11 cellular contexts compared by ENCODE assay signal in the genomic region with DNA sequence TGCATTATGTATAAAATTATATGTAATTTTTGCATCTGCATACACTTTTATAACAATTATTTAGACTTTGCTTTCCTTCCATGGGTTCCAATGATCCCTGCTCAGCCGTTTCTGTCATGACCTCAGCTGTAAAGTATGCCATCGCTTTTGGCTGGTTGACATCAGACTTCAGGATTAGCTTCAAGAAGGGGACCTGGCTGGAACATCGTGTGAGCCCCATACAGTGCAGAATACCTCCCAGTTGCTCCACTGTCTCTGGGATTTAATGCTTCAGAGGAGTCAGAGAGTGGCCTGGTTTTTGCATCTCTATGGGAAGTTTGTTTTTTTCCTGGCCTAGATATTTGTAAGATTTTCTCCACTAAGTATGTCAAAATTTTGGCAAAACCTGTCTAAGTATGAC.
DNase-seq lines count a peak whose midpoint lies in the region; ATAC-seq and TF ChIP-seq lines count a peak whose summit lies in the region.
"Had no signal": no experiment of that assay in that cellular context is flagged by ENCODE, and none has a peak within 500 bp of the region (broad histone marks: within the 10 kb centered on the region; RNA-seq: fewer than 3 reads in every experiment).

No MANE protein-coding gene starts in this region.

- POLR2A ChIA-PET in OCI-LY7 (lab: Charles Lee): interaction anchor here (0.8 kb wide), 1 partner anchor 1423 kb away, joined by 4 read pairs; no protein-coding TSS in a partner anchor

- intact Hi-C loops in left cardiac atrium (cut with DNase I): no loop called here
- intact Hi-C loops in OCI-LY7 (cut with micrococcal nuclease; ENCODE audit: unreplicated experiment): no loop called here

- TF ChIP-seq CTCF in OCI-LY7 (conservative IDR thresholded peaks at IDR 0.05; ENCODE audit: low read length): no peak

- no peak overlapping the region for H3K9ac ChIP-seq in Karpas-422 (ENCODE audit: low read length)

- no TSS peak for BruUV-seq in OCI-LY7 (replicated peaks; lab: Mats Ljungman, UMichigan)

- H3K9me2 ChIP-seq in OCI-LY7 (ENCODE audit: insufficient read depth, low read length) (no peaks in the 10 kb centered on the region), Karpas-422 (replicated peaks; ENCODE audit: insufficient read depth, low read length) (no peaks in the 10 kb centered on the region)

- H3K9me3 ChIP-seq in OCI-LY7 (ENCODE audit: low read length) (no peaks in the 10 kb centered on the region), Karpas-422 (ENCODE audit: low read length) (no peaks in the 10 kb centered on the region)

- H4K20me1 ChIP-seq in OCI-LY7 (ENCODE audit: insufficient read depth, low read length): no peaks in the 10 kb centered on the region
- H4K20me1 ChIP-seq in Karpas-422 (ENCODE audit: insufficient read depth, low read depth, low read length): no peaks in the 10 kb centered on the region

- CTCF ChIA-PET in OCI-LY7 (lab: Charles Lee; ENCODE audit: unreplicated experiment): no interaction called here

- H3K4me2 ChIP-seq in OCI-LY7 (ENCODE audit: low read length) (no peak overlapping the region), Karpas-422 (ENCODE audit: low read depth, low read length, poor library complexity, severe bottlenecking) (no peak overlapping the region)

- H3K27ac ChIP-seq in OCI-LY7 (ENCODE audit: low read depth, low read length, poor library complexity, severe bottlenecking) (no peak overlapping the region), Karpas-422 (ENCODE audit: low read length) (no peak overlapping the region)

- H3K27me3 ChIP-seq in Karpas-422 (ENCODE audit: low read length): no peaks in the 10 kb centered on the region

- H3K4me1 ChIP-seq in OCI-LY7 (ENCODE audit: insufficient read depth, low read length, poor library complexity, severe bottlenecking): no peaks in the 10 kb centered on the region
- H3K4me1 ChIP-seq in Karpas-422 (ENCODE audit: low read length): no peaks in the 10 kb centered on the region

- no peaks in the 10 kb centered on the region for H3K36me3 ChIP-seq in OCI-LY7 (ENCODE audit: insufficient read depth, low read length)
- no peaks in the 10 kb centered on the region for H3K36me3 ChIP-seq in Karpas-422 (ENCODE audit: insufficient read depth, low read length)

- no peak overlapping the region for H3K4me3 ChIP-seq in skeletal muscle cell (ENCODE audit: low read depth, low read length)
- H3K4me3 ChIP-seq in OCI-LY7 (ENCODE audit: low read depth, low read length, poor library complexity, severe bottlenecking): no peak overlapping the region
- no peak overlapping the region for H3K4me3 ChIP-seq in Karpas-422 (ENCODE audit: low read length)

- DNase-seq in H4 (ENCODE audit: low spot score): peak; percentile 19
- DNase-seq in astrocyte of the hippocampus (ENCODE audit: low read depth, low spot score): peak; percentile 88
- DNase-seq in left cardiac atrium: no peak
- peak; percentile 60 for DNase-seq in skeletal muscle cell (ENCODE audit: low read depth)
- no peak for DNase-seq in NCI-H2196 treated with DMSO at 0.1 percent for 48 hours (lab: John Stamatoyannopoulos, UW; ENCODE audit: unreplicated experiment)
- DNase-seq in OCI-LY7 (ENCODE audit: low spot score): no peak
- DNase-seq in Karpas-422: no peak
- DNase-seq: activated T-cell treated with anti-CD3 and anti-CD28 coated beads, Interleukin-2, amount 50 U/mL, for 48 hours; aorta; SW 1271 had no signal

- peak; percentile 72 to 92 for ATAC-seq in left cardiac atrium
- ATAC-seq: sciatic nerve had no signal

- H3K79me2 ChIP-seq in OCI-LY7 (ENCODE audit: insufficient read depth, low read depth, low read length) (no peaks in the 10 kb centered on the region), Karpas-422 (ENCODE audit: low read length) (no peaks in the 10 kb centered on the region)

- H2AFZ ChIP-seq in OCI-LY7 (ENCODE audit: low read length) (no peak overlapping the region), Karpas-422 (ENCODE audit: low read length) (no peak overlapping the region)

Comparison
In these comparisons a context has a peak if more than half of its experiments do, and no peak if none do; other contexts are left out.
1. DNase-seq: peak in H4 (single experiment), astrocyte of the hippocampus (single experiment) and skeletal muscle cell (single experiment); none in left cardiac atrium (single experiment), NCI-H2196 treated with DMSO at 0.1 percent for 48 hours (single experiment), OCI-LY7 (single experiment) and Karpas-422 (single experiment).